32 cellular contexts compared by ENCODE assay signal in genomic region chr20:64143018-64143801, GRCh38. TPM values are rescaled to one million over a fixed set of nuclear protein-coding genes. Genes with fewer than 3 reads are reported as not detected.
DNase-seq lines count a peak whose midpoint lies in the region; ATAC-seq and TF ChIP-seq lines count a peak whose summit lies in the region.
"Had no signal": no experiment of that assay in that cellular context is flagged by ENCODE, and none has a peak within 500 bp of the region (broad histone marks: within the 10 kb centered on the region; RNA-seq: fewer than 3 reads in every experiment).

No MANE protein-coding gene starts in this region.

- H3F3A ChIP-seq in DOHH2 (ENCODE audit: control insufficient read depth, insufficient read depth) = no peaks in the 10 kb centered on the region

- 0 out of 2 replicates have a peak overlapping the region, but pooled peaks have one; percentile 12 for H3K4me2 ChIP-seq in DOHH2 (ENCODE audit: low read length)

- H3K9me2 ChIP-seq in DOHH2 (replicated peaks; ENCODE audit: control insufficient read depth, low read length) = no peaks in the 10 kb centered on the region

- H3K27me3 ChIP-seq in DOHH2 (ENCODE audit: control insufficient read depth, low read length) = peaks cover 9% of the 10 kb centered on the region
- H3K27me3 ChIP-seq: cardiac muscle cell, testis had no signal

- DNase-seq in activated CD8-positive, alpha-beta memory T cell treated with anti-CD3 and anti-CD28 coated beads, Interleukin-2, amount 50 U/mL, for 4 hours = peak; percentile 9
- DNase-seq in activated CD8-positive, alpha-beta memory T cell treated with anti-CD3 and anti-CD28 coated beads, Interleukin-2, amount 50 U/mL, for 48 hours = no peak
- DNase-seq in kidney tubule cell (ENCODE audit: low spot score) (peak; percentile 57), sciatic nerve (ENCODE audit: low spot score) (peak; percentile 42), superior temporal gyrus (ENCODE audit: extremely low spot score) (no peak), epidermal melanocyte (ENCODE audit: insufficient read length, low spot score) (no peak), NCI-H2196 (lab: John Stamatoyannopoulos, UW; ENCODE audit: unreplicated experiment) (no peak)
- DNase-seq: activated CD4-positive, alpha-beta T cell treated with anti-CD3 and anti-CD28 coated beads, Interleukin-2, amount 50 U/mL, for 48 hours; CD4-positive, alpha-beta T cell; cortex of kidney; effector memory CD4-positive, alpha-beta T cell; GOT3; HFFc6; NCI-H1694 treated with DMSO at 0.1 percent for 48 hours; NCI-H446 treated with DMSO at 0.1 percent for 48 hours; stimulated activated naive CD4-positive, alpha-beta T cell; testis had no signal

- no peaks in the 10 kb centered on the region for H3K79me2 ChIP-seq in DOHH2 (ENCODE audit: control insufficient read depth, low read length)

- no peaks in the 10 kb centered on the region for H3K36me3 ChIP-seq in DOHH2 (ENCODE audit: control insufficient read depth, low read length)
- H3K36me3 ChIP-seq: cardiac muscle cell had no signal

- H3K4me3 ChIP-seq in DOHH2 (ENCODE audit: low read length) = no peak overlapping the region
- H3K4me3 ChIP-seq: cardiac muscle cell, K562, skin epidermis, testis had no signal

- H3K27ac ChIP-seq in DOHH2 (ENCODE audit: low read depth, low read length) = no peak overlapping the region
- H3K27ac ChIP-seq: cardiac muscle cell, skin epidermis, testis had no signal

- H3K4me1 ChIP-seq in DOHH2 (ENCODE audit: control insufficient read depth, low read length) = peaks cover 10% of the 10 kb centered on the region
- H3K4me1 ChIP-seq: testis had no signal

- no peaks in the 10 kb centered on the region for H4K20me1 ChIP-seq in DOHH2 (ENCODE audit: control insufficient read depth, insufficient read depth, low read depth, low read length)

- ATAC-seq in sciatic nerve = no peak
- ATAC-seq: activated CD4-positive, CD25-positive, alpha-beta regulatory T cell treated with anti-CD3 and anti-CD28 coated beads, Interleukin-2, amount 50 U/mL, for 24 hours; activated T-helper 17 cell treated with anti-CD3 and anti-CD28 coated beads, Interleukin-2, amount 50 U/mL, for 72 hours; K562; left lobe of liver had no signal

- peaks cover 38% of the 10 kb centered on the region for H3K9me3 ChIP-seq in DOHH2 (ENCODE audit: control insufficient read depth, insufficient read depth, low read length)
- H3K9me3 ChIP-seq: testis had no signal

- intact Hi-C loops in sciatic nerve (cut with DNase I) = no loop called here

- TF ChIP-seq CTCF in DOHH2 (IDR thresholded peaks at IDR 0.05; ENCODE audit: low read depth, low read length, poor library complexity, severe bottlenecking) = no peak

RNA-seq across cellular contexts. Expression of gene MYT1, which starts 21.0 kb away (rescaled TPM):
- not detected for total RNA-seq in sciatic nerve
- total RNA-seq: astrocyte; epithelial cell of proximal tubule; HFFc6; left lobe of liver; M059J; myocyte; omental fat pad; RPMI7951; T-helper 1 cell treated with Interleukin-12 subunit alpha and Interleukin-12 subunit beta and Interleukin-4 antibody, amounts not matched to agents 30 ng/mL and 1 ng/mL, for 36 hours had no signal

RNA-seq across cellular contexts. Expression of gene NPBWR2, which starts 35.8 kb away (rescaled TPM):
- total RNA-seq in sciatic nerve = not detected
- total RNA-seq: activated T-helper 17 cell treated with anti-CD3 and anti-CD28 coated beads, Interleukin-2, amount 50 U/mL, for 72 hours; astrocyte; cardiac muscle cell; epithelial cell of proximal tubule; HFFc6; K562; left lobe of liver; M059J; myocyte; omental fat pad; RPMI7951; T-helper 1 cell treated with Interleukin-12 subunit alpha and Interleukin-12 subunit beta and Interleukin-4 antibody, amounts not matched to agents 30 ng/mL and 1 ng/mL, for 36 hours; urinary bladder had no signal

RNA-seq across cellular contexts. Expression of gene LKAAEAR1, which starts 59.0 kb away (rescaled TPM):
- total RNA-seq in sciatic nerve = not detected
- total RNA-seq: astrocyte; epithelial cell of proximal tubule; HFFc6; K562; left lobe of liver; M059J; T-helper 1 cell treated with Interleukin-12 subunit alpha and Interleukin-12 subunit beta and Interleukin-4 antibody, amounts not matched to agents 30 ng/mL and 1 ng/mL, for 36 hours; urinary bladder had no signal

Comparison
In these comparisons a context has a peak if more than half of its experiments do, and no peak if none do; other contexts are left out.
1. DNase-seq: peak in activated CD8-positive, alpha-beta memory T cell treated with anti-CD3 and anti-CD28 coated beads, Interleukin-2, amount 50 U/mL, for 4 hours (single experiment), kidney tubule cell (single experiment) and sciatic nerve (single experiment); none in activated CD8-positive, alpha-beta memory T cell treated with anti-CD3 and anti-CD28 coated beads, Interleukin-2, amount 50 U/mL, for 48 hours (single experiment), superior temporal gyrus (single experiment), epidermal melanocyte (single experiment) and NCI-H2196 (single experiment).